In the genomic region with DNA sequence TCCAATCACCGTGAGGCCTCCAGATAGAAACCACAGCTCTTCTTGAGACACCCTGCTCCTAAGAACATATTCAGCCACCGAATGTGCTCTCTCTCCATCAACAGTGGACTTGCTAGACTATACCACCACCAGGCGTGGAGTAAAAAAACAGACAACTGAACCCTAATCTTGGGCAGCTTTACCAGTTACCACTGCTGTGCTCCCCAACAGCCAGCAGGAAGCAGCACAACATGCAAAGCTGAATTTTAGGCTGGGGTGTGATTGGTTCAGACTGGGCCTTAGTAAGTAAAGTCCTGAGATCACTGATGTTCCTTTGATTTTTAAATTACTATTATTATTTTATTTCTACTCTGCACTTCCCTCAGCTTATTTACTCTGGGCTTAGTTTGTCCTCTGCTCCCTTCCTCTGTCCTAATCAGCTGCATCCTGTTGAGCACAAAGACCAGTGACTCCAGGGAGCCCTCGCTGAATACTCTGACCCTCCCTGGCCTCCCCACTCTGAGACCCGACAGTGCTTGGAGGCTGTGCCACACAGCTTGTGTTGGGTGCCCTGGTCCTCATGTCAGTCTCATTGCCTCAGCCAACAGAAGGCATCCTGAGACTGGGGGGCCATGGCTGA, we compare ENCODE assay signal across 8 cellular contexts. TPM values are rescaled to one million over a fixed set of nuclear protein-coding genes. Genes with fewer than 3 reads are reported as not detected.
DNase-seq lines count a peak whose midpoint lies in the region; ATAC-seq and TF ChIP-seq lines count a peak whose summit lies in the region.

No MANE protein-coding gene starts in this region.

- no peaks in the 10 kb centered on the region for H3K36me3 Mint-ChIP-seq in CD4-positive, alpha-beta T cell (ENCODE audit: low read depth)

- TF ChIP-seq CTCF in CD4-positive, alpha-beta T cell (IDR thresholded peaks at IDR 0.05) = peak; percentile 79
- peak; percentile 96 for TF ChIP-seq CTCF in fibroblast of mammary gland (conservative IDR thresholded peaks at IDR 0.05; ENCODE audit: control insufficient read depth, insufficient read depth, low read depth, low read length)

- H3K27ac Mint-ChIP-seq in CD4-positive, alpha-beta T cell = no peak overlapping the region

- H3K4me3 Mint-ChIP-seq in CD4-positive, alpha-beta T cell = no peak overlapping the region

- DNase-seq in CD4-positive, alpha-beta T cell = peak in 9 of 10 experiments; percentile 17 to 59 (median 38)
- peak; percentile 64 for DNase-seq in HCEC 1CT
- peak; percentile 40 for DNase-seq in NOMO-1 treated with dmso at 0.1 percent for 144 hours (lab: John Stamatoyannopoulos, UW; ENCODE audit: unreplicated experiment)
- DNase-seq in activated T-cell treated with anti-CD3 and anti-CD28 coated beads for 4 hours = peak; percentile 44
- peak; percentile 71 for DNase-seq in fibroblast of mammary gland (ENCODE audit: low read depth)
- DNase-seq in pons (ENCODE audit: low spot score) = peak; percentile 55

- H3K27me3 Mint-ChIP-seq in CD4-positive, alpha-beta T cell = no peaks in the 10 kb centered on the region

- intact Hi-C loops in CD4-positive, alpha-beta T cell (cut with DNase I, micrococcal nuclease) = loop anchor here (1.0 to 10.0 kb wide), 4 partner anchors 147 to 224 kb away; a partner anchor contains a TSS

- POLR2A ChIA-PET in CD4-positive, alpha-beta T cell (lab: Charles Lee) = interaction anchor here (0.7 to 2.8 kb wide), 6 partner anchors 12 to 247 kb away, joined by 3 to 29 read pairs (median 4); a partner anchor contains a TSS

- no peak overlapping the region for H3K4me3 ChIP-seq in fibroblast of mammary gland (ENCODE audit: control insufficient read depth, low read depth, low read length)

- ATAC-seq in CD4-positive, alpha-beta T cell (ENCODE audit: poor library complexity) = peak; percentile 69
- ATAC-seq in GM21526 (IDR thresholded peaks at IDR 0.05; ENCODE audit: low FRiP score, unreplicated experiment) (no peak), HG03097 (IDR thresholded peaks at IDR 0.05; ENCODE audit: low FRiP score, unreplicated experiment) (no peak)

- H3K27ac ChIP-seq in CD4-positive, alpha-beta T cell (ENCODE audit: low read depth, low read length) = no peak overlapping the region

- no peaks in the 10 kb centered on the region for H3K9me3 ChIP-seq in CD4-positive, alpha-beta T cell (ENCODE audit: control insufficient read depth, low read length)

- H3K9me3 Mint-ChIP-seq in CD4-positive, alpha-beta T cell = no peaks in the 10 kb centered on the region

- peaks cover 28% of the 10 kb centered on the region for H3K4me1 Mint-ChIP-seq in CD4-positive, alpha-beta T cell (ENCODE audit: low read depth)

- CTCF ChIA-PET in CD4-positive, alpha-beta T cell (lab: Charles Lee) = interaction anchor here (0.7 to 1.1 kb wide), 2 partner anchors 20 to 148 kb away, joined by 3 read pairs; no protein-coding TSS in a partner anchor

- H3K27me3 ChIP-seq in CD4-positive, alpha-beta T cell (ENCODE audit: control insufficient read depth, insufficient read depth, low read length) = no peaks in the 10 kb centered on the region

RNA-seq across cellular contexts. Expression of a gene that starts 21.9 kb away (rescaled TPM):
- 1 to 10 TPM; 5.4 to 6.1 TPM for total RNA-seq in CD4-positive, alpha-beta T cell

RNA-seq across cellular contexts. Expression of a gene that starts 25.9 kb away (rescaled TPM):
- 10 to 100 TPM; 39.5 to 40.8 TPM for total RNA-seq in CD4-positive, alpha-beta T cell
